10 cellular contexts compared by ENCODE assay signal in genomic region chr9:17906204-17906840, GRCh38.
DNase-seq lines count a peak whose midpoint lies in the region; ATAC-seq and TF ChIP-seq lines count a peak whose summit lies in the region.
"Had no signal": no experiment of that assay in that cellular context is flagged by ENCODE, and none has a peak within 500 bp of the region (broad histone marks: within the 10 kb centered on the region; RNA-seq: fewer than 3 reads in every experiment).

No MANE protein-coding gene starts in this region.

- DNase-seq in kidney tubule cell (ENCODE audit: low spot score) (peak; percentile 6), NK-92 (lab: John Stamatoyannopoulos, UW; ENCODE audit: unreplicated experiment) (no peak)
- no peak for DNase-seq in stimulated activated effector memory CD8-positive, alpha-beta T cell treated with anti-CD3 and anti-CD28 coated beads, Interleukin-12 subunit alpha, Interleukin-12 subunit beta, amount 100 ng/mL, for 72 hours (ENCODE audit: low spot score in 2 of 2)
- no peak for DNase-seq in activated naive CD4-positive, alpha-beta T cell treated with anti-CD3 and anti-CD28 coated beads, Interleukin-2, amount 10 ng/mL, durations not matched to agents 7 days and 5 days
- DNase-seq in activated CD4-positive, alpha-beta T cell treated with anti-CD3 and anti-CD28 coated beads, Interleukin-2, amount 50 U/mL, for 4 hours = no peak
- DNase-seq: effector memory CD4-positive, alpha-beta T cell; naive thymus-derived CD4-positive, alpha-beta T cell had no signal

- H3K9me3 Mint-ChIP-seq in brain = peaks cover 2 to 7% (median 4%) of the 10 kb centered on the region in 5 experiments
- peaks cover 11% of the 10 kb centered on the region for H3K9me3 Mint-ChIP-seq in stimulated activated effector memory CD8-positive, alpha-beta T cell treated with anti-CD3 and anti-CD28 coated beads, Interleukin-12 subunit alpha, Interleukin-12 subunit beta, amount 100 ng/mL, for 72 hours
- no peaks in the 10 kb centered on the region for H3K9me3 Mint-ChIP-seq in activated naive CD4-positive, alpha-beta T cell treated with anti-CD3 and anti-CD28 coated beads, Interleukin-2, amount 10 ng/mL, durations not matched to agents 7 days and 5 days

- CTCF ChIA-PET in activated naive CD4-positive, alpha-beta T cell treated with anti-CD3 and anti-CD28 coated beads, Interleukin-2, amount 10 ng/mL, durations not matched to agents 7 days and 5 days (lab: Charles Lee) = no interaction called here

- TF ChIP-seq CTCF in brain (conservative IDR thresholded peaks at IDR 0.05) = no peak

- H3K4me3 Mint-ChIP-seq in brain = peak overlapping the region; percentile 85 to 91 (median 89)
- H3K4me3 Mint-ChIP-seq in stimulated activated effector memory CD8-positive, alpha-beta T cell treated with anti-CD3 and anti-CD28 coated beads, Interleukin-12 subunit alpha, Interleukin-12 subunit beta, amount 100 ng/mL, for 72 hours = no peak overlapping the region
- no peak overlapping the region for H3K4me3 Mint-ChIP-seq in activated naive CD4-positive, alpha-beta T cell treated with anti-CD3 and anti-CD28 coated beads, Interleukin-2, amount 10 ng/mL, durations not matched to agents 7 days and 5 days
- H3K4me3 Mint-ChIP-seq: naive thymus-derived CD4-positive, alpha-beta T cell had no signal

- peaks cover 12% of the 10 kb centered on the region for H3K4me1 Mint-ChIP-seq in brain
- H3K4me1 Mint-ChIP-seq in stimulated activated effector memory CD8-positive, alpha-beta T cell treated with anti-CD3 and anti-CD28 coated beads, Interleukin-12 subunit alpha, Interleukin-12 subunit beta, amount 100 ng/mL, for 72 hours = no peaks in the 10 kb centered on the region
- H3K4me1 Mint-ChIP-seq in activated naive CD4-positive, alpha-beta T cell treated with anti-CD3 and anti-CD28 coated beads, Interleukin-2, amount 10 ng/mL, durations not matched to agents 7 days and 5 days = no peaks in the 10 kb centered on the region
- H3K4me1 Mint-ChIP-seq: naive thymus-derived CD4-positive, alpha-beta T cell had no signal

- H3K27me3 Mint-ChIP-seq in brain = peaks cover 64% of the 10 kb centered on the region
- peaks cover 28% of the 10 kb centered on the region for H3K27me3 Mint-ChIP-seq in activated naive CD4-positive, alpha-beta T cell treated with anti-CD3 and anti-CD28 coated beads, Interleukin-2, amount 10 ng/mL, durations not matched to agents 7 days and 5 days

- H3K36me3 Mint-ChIP-seq in brain = no peaks in the 10 kb centered on the region
- H3K36me3 Mint-ChIP-seq in stimulated activated effector memory CD8-positive, alpha-beta T cell treated with anti-CD3 and anti-CD28 coated beads, Interleukin-12 subunit alpha, Interleukin-12 subunit beta, amount 100 ng/mL, for 72 hours = no peaks in the 10 kb centered on the region
- no peaks in the 10 kb centered on the region for H3K36me3 Mint-ChIP-seq in activated naive CD4-positive, alpha-beta T cell treated with anti-CD3 and anti-CD28 coated beads, Interleukin-2, amount 10 ng/mL, durations not matched to agents 7 days and 5 days

- ATAC-seq in HG03432 (IDR thresholded peaks at IDR 0.05; ENCODE audit: unreplicated experiment) (peak; percentile 46), GM19455 (IDR thresholded peaks at IDR 0.05; ENCODE audit: unreplicated experiment) (no peak)
- ATAC-seq in stimulated activated effector memory CD8-positive, alpha-beta T cell treated with anti-CD3 and anti-CD28 coated beads, Interleukin-12 subunit alpha, Interleukin-12 subunit beta, amount 100 ng/mL, for 72 hours = peak; percentile 8
- ATAC-seq: naive thymus-derived CD4-positive, alpha-beta T cell had no signal

- H3K27ac Mint-ChIP-seq in brain = peak overlapping the region in 2 of 5 experiments; percentile 62 to 89
- no peak overlapping the region for H3K27ac Mint-ChIP-seq in stimulated activated effector memory CD8-positive, alpha-beta T cell treated with anti-CD3 and anti-CD28 coated beads, Interleukin-12 subunit alpha, Interleukin-12 subunit beta, amount 100 ng/mL, for 72 hours
- H3K27ac Mint-ChIP-seq in activated naive CD4-positive, alpha-beta T cell treated with anti-CD3 and anti-CD28 coated beads, Interleukin-2, amount 10 ng/mL, durations not matched to agents 7 days and 5 days = no peak overlapping the region
- H3K27ac Mint-ChIP-seq: naive thymus-derived CD4-positive, alpha-beta T cell had no signal

Comparison
In these comparisons a context has a peak if more than half of its experiments do, and no peak if none do; other contexts are left out.
1. H3K4me3 Mint-ChIP-seq: peak in brain (5 of 5); none in stimulated activated effector memory CD8-positive, alpha-beta T cell treated with anti-CD3 and anti-CD28 coated beads, Interleukin-12 subunit alpha, Interleukin-12 subunit beta, amount 100 ng/mL, for 72 hours (single experiment) and activated naive CD4-positive, alpha-beta T cell treated with anti-CD3 and anti-CD28 coated beads, Interleukin-2, amount 10 ng/mL, durations not matched to agents 7 days and 5 days (single experiment).